Comparison of ENCODE assay signal across 1 cellular context in the genomic region with DNA sequence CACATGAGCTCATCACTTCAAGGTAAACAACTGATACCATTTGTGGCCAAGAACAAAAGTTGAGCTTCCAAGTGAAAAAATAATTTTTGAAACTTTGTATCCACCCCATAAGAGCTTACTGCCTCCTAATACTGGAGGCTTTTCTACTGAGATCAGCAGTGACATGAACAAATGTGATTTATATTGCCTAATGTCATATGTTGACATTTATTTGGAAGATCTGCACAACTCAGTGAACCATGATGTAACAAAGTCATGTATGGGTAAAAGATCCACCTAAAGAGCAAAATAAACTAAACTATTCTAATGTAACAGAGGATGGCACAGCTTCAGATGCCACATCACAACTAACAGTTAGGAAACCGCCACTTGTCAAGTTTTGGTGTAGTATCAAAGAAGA.
TF ChIP-seq lines count a peak whose summit lies in the region.

No MANE protein-coding gene starts in this region.

TF ChIP-seq in WTC11, 78 proteins besides CTCF, POLR2A, EP300 and RAD21 (continued from another document):
- TF ChIP-seq ZNF512 (CRISPR knock-in tag; IDR thresholded peaks at IDR 0.05; ENCODE audit: borderline replicate concordance) (no peak), ZNF317 (CRISPR knock-in tag; IDR thresholded peaks at IDR 0.05; ENCODE audit: borderline replicate concordance, low read depth) (no peak), ZNF532 (CRISPR knock-in tag; IDR thresholded peaks at IDR 0.05; ENCODE audit: borderline replicate concordance) (no peak), AR (CRISPR knock-in tag; IDR thresholded peaks at IDR 0.05) (no peak), PRRX2 (CRISPR knock-in tag; IDR thresholded peaks at IDR 0.05) (no peak), ZNF423 (CRISPR knock-in tag; IDR thresholded peaks at IDR 0.05) (no peak), TCF7 (CRISPR knock-in tag; IDR thresholded peaks at IDR 0.05; ENCODE audit: low read depth) (no peak), USF2 (CRISPR knock-in tag; IDR thresholded peaks at IDR 0.05) (no peak), IRF2 (CRISPR knock-in tag; IDR thresholded peaks at IDR 0.05; ENCODE audit: borderline replicate concordance, low read depth) (no peak), SP1 (CRISPR knock-in tag; conservative IDR thresholded peaks at IDR 0.05) (no peak), GRHL2 (CRISPR knock-in tag; IDR thresholded peaks at IDR 0.05; ENCODE audit: insufficient replicate concordance, severe bottlenecking) (no peak), CBFB (CRISPR knock-in tag; IDR thresholded peaks at IDR 0.05; ENCODE audit: low read depth) (no peak), ESRRA (CRISPR knock-in tag; IDR thresholded peaks at IDR 0.05; ENCODE audit: borderline replicate concordance) (no peak), TEAD1 (CRISPR knock-in tag; IDR thresholded peaks at IDR 0.05) (no peak)
- TF ChIP-seq, protein P1, sequence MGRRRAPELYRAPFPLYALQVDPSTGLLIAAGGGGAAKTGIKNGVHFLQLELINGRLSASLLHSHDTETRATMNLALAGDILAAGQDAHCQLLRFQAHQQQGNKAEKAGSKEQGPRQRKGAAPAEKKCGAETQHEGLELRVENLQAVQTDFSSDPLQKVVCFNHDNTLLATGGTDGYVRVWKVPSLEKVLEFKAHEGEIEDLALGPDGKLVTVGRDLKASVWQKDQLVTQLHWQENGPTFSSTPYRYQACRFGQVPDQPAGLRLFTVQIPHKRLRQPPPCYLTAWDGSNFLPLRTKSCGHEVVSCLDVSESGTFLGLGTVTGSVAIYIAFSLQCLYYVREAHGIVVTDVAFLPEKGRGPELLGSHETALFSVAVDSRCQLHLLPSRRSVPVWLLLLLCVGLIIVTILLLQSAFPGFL (CRISPR knock-in tag; IDR thresholded peaks at IDR 0.05; ENCODE audit: borderline replicate concordance): no peak
- TF ChIP-seq, protein P2, sequence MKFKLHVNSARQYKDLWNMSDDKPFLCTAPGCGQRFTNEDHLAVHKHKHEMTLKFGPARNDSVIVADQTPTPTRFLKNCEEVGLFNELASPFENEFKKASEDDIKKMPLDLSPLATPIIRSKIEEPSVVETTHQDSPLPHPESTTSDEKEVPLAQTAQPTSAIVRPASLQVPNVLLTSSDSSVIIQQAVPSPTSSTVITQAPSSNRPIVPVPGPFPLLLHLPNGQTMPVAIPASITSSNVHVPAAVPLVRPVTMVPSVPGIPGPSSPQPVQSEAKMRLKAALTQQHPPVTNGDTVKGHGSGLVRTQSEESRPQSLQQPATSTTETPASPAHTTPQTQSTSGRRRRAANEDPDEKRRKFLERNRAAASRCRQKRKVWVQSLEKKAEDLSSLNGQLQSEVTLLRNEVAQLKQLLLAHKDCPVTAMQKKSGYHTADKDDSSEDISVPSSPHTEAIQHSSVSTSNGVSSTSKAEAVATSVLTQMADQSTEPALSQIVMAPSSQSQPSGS (CRISPR knock-in tag; IDR thresholded peaks at IDR 0.05; ENCODE audit: borderline replicate concordance, low read depth): no peak
- TF ChIP-seq, protein P3, sequence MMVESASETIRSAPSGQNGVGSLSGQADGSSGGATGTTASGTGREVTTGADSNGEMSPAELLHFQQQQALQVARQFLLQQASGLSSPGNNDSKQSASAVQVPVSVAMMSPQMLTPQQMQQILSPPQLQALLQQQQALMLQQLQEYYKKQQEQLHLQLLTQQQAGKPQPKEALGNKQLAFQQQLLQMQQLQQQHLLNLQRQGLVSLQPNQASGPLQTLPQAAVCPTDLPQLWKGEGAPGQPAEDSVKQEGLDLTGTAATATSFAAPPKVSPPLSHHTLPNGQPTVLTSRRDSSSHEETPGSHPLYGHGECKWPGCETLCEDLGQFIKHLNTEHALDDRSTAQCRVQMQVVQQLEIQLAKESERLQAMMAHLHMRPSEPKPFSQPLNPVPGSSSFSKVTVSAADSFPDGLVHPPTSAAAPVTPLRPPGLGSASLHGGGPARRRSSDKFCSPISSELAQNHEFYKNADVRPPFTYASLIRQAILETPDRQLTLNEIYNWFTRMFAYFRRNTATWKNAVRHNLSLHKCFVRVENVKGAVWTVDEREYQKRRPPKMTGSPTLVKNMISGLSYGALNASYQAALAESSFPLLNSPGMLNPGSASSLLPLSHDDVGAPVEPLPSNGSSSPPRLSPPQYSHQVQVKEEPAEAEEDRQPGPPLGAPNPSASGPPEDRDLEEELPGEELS (CRISPR knock-in tag; IDR thresholded peaks at IDR 0.05): no peak
- TF ChIP-seq, protein P4, sequence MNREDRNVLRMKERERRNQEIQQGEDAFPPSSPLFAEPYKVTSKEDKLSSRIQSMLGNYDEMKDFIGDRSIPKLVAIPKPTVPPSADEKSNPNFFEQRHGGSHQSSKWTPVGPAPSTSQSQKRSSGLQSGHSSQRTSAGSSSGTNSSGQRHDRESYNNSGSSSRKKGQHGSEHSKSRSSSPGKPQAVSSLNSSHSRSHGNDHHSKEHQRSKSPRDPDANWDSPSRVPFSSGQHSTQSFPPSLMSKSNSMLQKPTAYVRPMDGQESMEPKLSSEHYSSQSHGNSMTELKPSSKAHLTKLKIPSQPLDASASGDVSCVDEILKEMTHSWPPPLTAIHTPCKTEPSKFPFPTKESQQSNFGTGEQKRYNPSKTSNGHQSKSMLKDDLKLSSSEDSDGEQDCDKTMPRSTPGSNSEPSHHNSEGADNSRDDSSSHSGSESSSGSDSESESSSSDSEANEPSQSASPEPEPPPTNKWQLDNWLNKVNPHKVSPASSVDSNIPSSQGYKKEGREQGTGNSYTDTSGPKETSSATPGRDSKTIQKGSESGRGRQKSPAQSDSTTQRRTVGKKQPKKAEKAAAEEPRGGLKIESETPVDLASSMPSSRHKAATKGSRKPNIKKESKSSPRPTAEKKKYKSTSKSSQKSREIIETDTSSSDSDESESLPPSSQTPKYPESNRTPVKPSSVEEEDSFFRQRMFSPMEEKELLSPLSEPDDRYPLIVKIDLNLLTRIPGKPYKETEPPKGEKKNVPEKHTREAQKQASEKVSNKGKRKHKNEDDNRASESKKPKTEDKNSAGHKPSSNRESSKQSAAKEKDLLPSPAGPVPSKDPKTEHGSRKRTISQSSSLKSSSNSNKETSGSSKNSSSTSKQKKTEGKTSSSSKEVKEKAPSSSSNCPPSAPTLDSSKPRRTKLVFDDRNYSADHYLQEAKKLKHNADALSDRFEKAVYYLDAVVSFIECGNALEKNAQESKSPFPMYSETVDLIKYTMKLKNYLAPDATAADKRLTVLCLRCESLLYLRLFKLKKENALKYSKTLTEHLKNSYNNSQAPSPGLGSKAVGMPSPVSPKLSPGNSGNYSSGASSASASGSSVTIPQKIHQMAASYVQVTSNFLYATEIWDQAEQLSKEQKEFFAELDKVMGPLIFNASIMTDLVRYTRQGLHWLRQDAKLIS (CRISPR knock-in tag; IDR thresholded peaks at IDR 0.05; ENCODE audit: borderline replicate concordance): no peak
